In genomic region chr2:162581931-162582330, GRCh38 we compare ENCODE assay signal across 13 cellular contexts.
A peak's percentile ranks its signal among the peaks of the same experiment; 100 is the strongest.
DNase-seq lines count a peak whose midpoint lies in the region; ATAC-seq, FAIRE-seq and TF ChIP-seq lines count a peak whose summit lies in the region.
"Had no signal": no experiment of that assay in that cellular context is flagged by ENCODE, and none has a peak within 500 bp of the region (broad histone marks: within the 10 kb centered on the region; RNA-seq: fewer than 3 reads in every experiment).

No MANE protein-coding gene starts in this region.

- H3K4me2 ChIP-seq in mesendoderm (ENCODE audit: low read length): no peak overlapping the region

- no peak for FAIRE-seq in urothelium cell line (lab: Jason Lieb, UNC)

- no peaks in the 10 kb centered on the region for H3K79me2 ChIP-seq in ACC112 (ENCODE audit: control insufficient read depth, insufficient read depth, low read length, unreplicated experiment)
- no peaks in the 10 kb centered on the region for H3K79me2 ChIP-seq in mesendoderm (ENCODE audit: control insufficient read depth, insufficient read depth, low read length)

- H3K4me3 ChIP-seq in ACC112 (ENCODE audit: low read depth, low read length) (no peak overlapping the region), HUES48 (ENCODE audit: low read depth, low read length) (no peak overlapping the region), WERI-Rb-1 (ENCODE audit: low read depth, low read length) (no peak overlapping the region), mesendoderm (ENCODE audit: low read length) (no peak overlapping the region)
- H3K4me3 ChIP-seq: MG63 had no signal

- H4K5ac ChIP-seq in mesendoderm (ENCODE audit: low read length): no peak overlapping the region

- no peak overlapping the region for H2BK120ac ChIP-seq in mesendoderm (ENCODE audit: low read depth, low read length)

- H3K56ac ChIP-seq in mesendoderm (ENCODE audit: low read length): no peak overlapping the region

- no peaks in the 10 kb centered on the region for H3K79me1 ChIP-seq in mesendoderm (ENCODE audit: low read length)

- H3K27me3 ChIP-seq in ACC112 (ENCODE audit: insufficient read depth, low read length): no peaks in the 10 kb centered on the region
- no peaks in the 10 kb centered on the region for H3K27me3 ChIP-seq in HUES48 (ENCODE audit: control insufficient read depth, insufficient read depth, low read length)
- H3K27me3 ChIP-seq in WERI-Rb-1 (ENCODE audit: insufficient read depth, low read depth, severe bottlenecking): no peaks in the 10 kb centered on the region
- H3K27me3 ChIP-seq in mesendoderm (ENCODE audit: insufficient read depth, low read length, poor library complexity): no peaks in the 10 kb centered on the region
- H3K27me3 ChIP-seq: MG63 had no signal

- no CpG with 5 or more reads among the region's 3 CpGs for WGBS in mesendoderm (ENCODE audit: extremely low coverage, insufficient coverage, low lambda C conversion rate)

- no peak overlapping the region for H4K8ac ChIP-seq in mesendoderm (ENCODE audit: low read depth, low read length)

- H3K27ac ChIP-seq in ACC112 (ENCODE audit: low read depth, low read length): peak overlapping the region; percentile 54
- peak overlapping the region; percentile 70 for H3K27ac ChIP-seq in HUES48 (ENCODE audit: low read depth, low read length)
- H3K27ac ChIP-seq in WERI-Rb-1: no peak overlapping the region
- no peak overlapping the region for H3K27ac ChIP-seq in mesendoderm (ENCODE audit: low read depth, low read length)

- no peak overlapping the region for H3K23ac ChIP-seq in mesendoderm (ENCODE audit: low read length)

- H3K9ac ChIP-seq in HUES48 (ENCODE audit: low read depth, low read length) (no peak overlapping the region), mesendoderm (ENCODE audit: low read length) (no peak overlapping the region)

- no peak for TF ChIP-seq CTCF in WERI-Rb-1 (IDR thresholded peaks at IDR 0.05; ENCODE audit: low read depth, low read length)

- no peaks in the 10 kb centered on the region for H3K36me3 ChIP-seq in ACC112 (ENCODE audit: insufficient read depth, low read length)
- H3K36me3 ChIP-seq in HUES48 (ENCODE audit: control insufficient read depth, insufficient read depth, low read length): no peaks in the 10 kb centered on the region
- H3K36me3 ChIP-seq in WERI-Rb-1: no peaks in the 10 kb centered on the region
- H3K36me3 ChIP-seq in mesendoderm (ENCODE audit: control insufficient read depth, insufficient read depth, low read length): no peaks in the 10 kb centered on the region
- H3K36me3 ChIP-seq: MG63 had no signal

- no peak overlapping the region for H2BK15ac ChIP-seq in mesendoderm (replicated peaks; ENCODE audit: low read depth)

- no peak overlapping the region for H2BK5ac ChIP-seq in mesendoderm (ENCODE audit: low read length)

- H3K18ac ChIP-seq in mesendoderm (ENCODE audit: low read length): peak overlapping the region; percentile 64

- no peak overlapping the region for H3K4ac ChIP-seq in mesendoderm (ENCODE audit: low read depth, low read length)

- no peaks in the 10 kb centered on the region for H3K9me3 ChIP-seq in HUES48 (ENCODE audit: control insufficient read depth, insufficient read depth, low read length)
- H3K9me3 ChIP-seq in WERI-Rb-1 (ENCODE audit: severe bottlenecking): no peaks in the 10 kb centered on the region
- H3K9me3 ChIP-seq: MG63 had no signal

- peaks cover 26% of the 10 kb centered on the region for H3K4me1 ChIP-seq in ACC112 (ENCODE audit: control insufficient read depth, insufficient read depth, low read length, unreplicated experiment)
- H3K4me1 ChIP-seq in HUES48 (ENCODE audit: control insufficient read depth, insufficient read depth, low read length): peaks cover 7% of the 10 kb centered on the region; the same call in 1 of the 2 replicates
- peaks cover 4% of the 10 kb centered on the region for H3K4me1 ChIP-seq in mesendoderm (ENCODE audit: control insufficient read depth, low read depth, low read length)

- ATAC-seq in GM21786 (IDR thresholded peaks at IDR 0.05; ENCODE audit: unreplicated experiment): no peak

- H2AFZ ChIP-seq in ACC112 (ENCODE audit: low read length, unreplicated experiment): peak overlapping the region; percentile 36

- no peak overlapping the region for H2AK5ac ChIP-seq in mesendoderm (ENCODE audit: low read length)

- DNase-seq in WERI-Rb-1 (peak; percentile 24), mesendoderm (peak; percentile 6), GF-D8 (lab: John Stamatoyannopoulos, UW) (no peak), urothelium cell line (ENCODE audit: low spot score) (no peak)
- DNase-seq in stimulated activated CD4-positive, alpha-beta T cell treated with anti-CD3 and anti-CD28 coated beads, Interleukin-4, amount 100 ng/mL, for 1 hour: no peak
- DNase-seq: CD4-positive, alpha-beta memory T cell; H7; NCI-H1092 treated with DMSO at 0.1 percent for 48 hours; NCI-H187 had no signal

Comparison
In these comparisons a context has a peak if more than half of its experiments do, and no peak if none do; other contexts are left out.
1. H3K27ac ChIP-seq: peak in ACC112 (single experiment) and HUES48 (single experiment); none in WERI-Rb-1 (single experiment) and mesendoderm (single experiment).
2. DNase-seq: peak in WERI-Rb-1 (single experiment) and mesendoderm (single experiment); none in stimulated activated CD4-positive, alpha-beta T cell treated with anti-CD3 and anti-CD28 coated beads, Interleukin-4, amount 100 ng/mL, for 1 hour (single experiment), GF-D8 (single experiment) and urothelium cell line (single experiment).